Comparison of ENCODE assay signal across 8 cellular contexts in the genomic region with DNA sequence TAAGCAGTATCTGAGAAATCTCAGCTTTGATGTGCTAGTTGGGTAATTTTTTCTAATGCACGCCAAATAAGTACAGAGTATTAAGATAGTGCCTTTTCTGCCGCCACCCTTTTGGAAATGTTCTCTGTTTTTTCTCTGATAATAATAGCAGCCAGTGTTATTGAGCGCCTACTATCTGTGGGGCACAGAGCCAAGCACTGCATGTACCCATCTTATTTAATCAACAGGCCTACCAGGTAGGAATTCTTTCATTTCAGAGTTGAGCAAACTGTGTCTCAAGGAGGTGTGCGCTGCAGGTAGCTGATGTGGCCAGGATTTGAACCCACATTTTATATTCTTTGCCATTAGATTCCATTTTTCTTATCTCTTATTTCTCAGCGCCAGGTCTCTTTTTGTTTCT. TPM values are rescaled to one million over a fixed set of nuclear protein-coding genes. Genes with fewer than 3 reads are reported as not detected.
DNase-seq lines count a peak whose midpoint lies in the region; ATAC-seq and TF ChIP-seq lines count a peak whose summit lies in the region.

No MANE protein-coding gene starts in this region.

- H3K4me3 ChIP-seq in BE2C (ENCODE audit: low read depth, low read length), result peak overlapping the region; percentile 95
- H3K4me3 ChIP-seq in Loucy (ENCODE audit: low read length, poor library complexity, severe bottlenecking), result peak overlapping the region; percentile 76
- peak overlapping the region; percentile 96 for H3K4me3 ChIP-seq in mucosa of stomach (ENCODE audit: low read length)

- peaks cover 68% of the 10 kb centered on the region for H3K79me2 ChIP-seq in Loucy (ENCODE audit: insufficient read depth, low read length)

- TF ChIP-seq CTCF in BE2C (IDR thresholded peaks at IDR 0.05; ENCODE audit: low read depth, low read length) (no peak), Loucy (conservative IDR thresholded peaks at IDR 0.05; ENCODE audit: low read length) (no peak)

- intact Hi-C loops in left colon (cut with DNase I, micrococcal nuclease), result no loop called here

- H3K4me1 ChIP-seq in BE2C (peaks cover 19% of the 10 kb centered on the region), Loucy (ENCODE audit: insufficient read depth, low read length, poor library complexity, severe bottlenecking) (peaks cover 4% of the 10 kb centered on the region), mucosa of stomach (ENCODE audit: control insufficient read depth, insufficient read depth, low read length) (peaks cover 47% of the 10 kb centered on the region)

- peak overlapping the region; percentile 80 for H3K9ac ChIP-seq in Loucy (ENCODE audit: low read depth, low read length, poor library complexity, severe bottlenecking)
- peak overlapping the region; percentile 91 for H3K9ac ChIP-seq in mucosa of stomach (ENCODE audit: low read length)

- H3K36me3 ChIP-seq in BE2C (peaks cover 55% of the 10 kb centered on the region), Loucy (ENCODE audit: insufficient read depth, low read length) (peaks cover 86% of the 10 kb centered on the region), mucosa of stomach (ENCODE audit: control insufficient read depth, insufficient read depth, low read length) (peaks cover 28% of the 10 kb centered on the region)

- H3F3A ChIP-seq in Loucy (ENCODE audit: low read depth), result peaks cover 5% of the 10 kb centered on the region; the same call in 1 of the 2 replicates

- DNase-seq in BE2C (no peak), cerebellar cortex (ENCODE audit: low spot score) (peak; percentile 35), left colon (no peak), HT-29 (ENCODE audit: low spot score) (no peak), midbrain (lab: John Stamatoyannopoulos, UW) (no peak), SW 1271 (lab: John Stamatoyannopoulos, UW) (no peak)

- no peak for ATAC-seq in left colon

- H3K9me3 ChIP-seq in BE2C (no peaks in the 10 kb centered on the region), Loucy (ENCODE audit: insufficient read depth, low read depth, low read length) (no peaks in the 10 kb centered on the region), mucosa of stomach (ENCODE audit: control insufficient read depth, low read length) (no peaks in the 10 kb centered on the region)

- H3K27me3 ChIP-seq in BE2C (no peaks in the 10 kb centered on the region), Loucy (ENCODE audit: insufficient read depth, low read length, poor library complexity, severe bottlenecking) (no peaks in the 10 kb centered on the region), mucosa of stomach (ENCODE audit: control insufficient read depth, insufficient read depth, low read length) (no peaks in the 10 kb centered on the region)

- peak overlapping the region; percentile 74 for H3K4me2 ChIP-seq in Loucy (ENCODE audit: low read depth, low read length, poor library complexity, severe bottlenecking)

- H2AFZ ChIP-seq in Loucy (ENCODE audit: low read length), result no peak overlapping the region

- H3K9me2 ChIP-seq in Loucy (replicated peaks; ENCODE audit: low read depth, low read length), result no peaks in the 10 kb centered on the region

- peaks cover 66% of the 10 kb centered on the region for H4K20me1 ChIP-seq in Loucy (ENCODE audit: insufficient read depth, low read length, poor library complexity, severe bottlenecking)

RNA-seq across cellular contexts. Expression of a gene that starts 1.4 kb away (rescaled TPM):
- polyA plus RNA-seq in BE2C (2012; ENCODE audit: insufficient read depth, insufficient read length, low read depth), result 358 TPM
- total RNA-seq in left colon, result 100 to 1,000 TPM; 235 to 239 TPM
- total RNA-seq in HT-29 (2014; rRNA removed; shearing (Covaris generic)), result 195 and 216 TPM in 2 replicates

RNA-seq across cellular contexts. Expression of a gene that starts 21.5 kb away (rescaled TPM):
- polyA plus RNA-seq in BE2C (2012; ENCODE audit: insufficient read depth, insufficient read length, low read depth), result 543 TPM
- total RNA-seq in left colon, result 100 to 1,000 TPM; 142 to 167 TPM
- 799 and 894 TPM in 2 replicates for total RNA-seq in HT-29 (2014; rRNA removed; shearing (Covaris generic))

RNA-seq across cellular contexts. Expression of a gene that starts 28.4 kb away (rescaled TPM):
- polyA plus RNA-seq in BE2C (2012; ENCODE audit: insufficient read depth, insufficient read length, low read depth), result 51.0 TPM
- total RNA-seq in left colon, result 1 to 10 TPM; 6.2 to 6.7 TPM
- 9.7 and 11.4 TPM in 2 replicates for total RNA-seq in HT-29 (2014; rRNA removed; shearing (Covaris generic))

RNA-seq across cellular contexts. Expression of a gene that starts 32.9 kb away (rescaled TPM):
- 42.2 TPM for polyA plus RNA-seq in BE2C (2012; ENCODE audit: insufficient read depth, insufficient read length, low read depth)
- total RNA-seq in left colon, result 10 to 100 TPM; 15.2 to 18.7 TPM
- total RNA-seq in HT-29 (2014; rRNA removed; shearing (Covaris generic)), result 40.9 and 43.2 TPM in 2 replicates

RNA-seq across cellular contexts. Expression of a gene that starts 35.6 kb away (rescaled TPM):
- 129 TPM for polyA plus RNA-seq in BE2C (2012; ENCODE audit: insufficient read depth, insufficient read length, low read depth)
- total RNA-seq in left colon, result 10 to 100 TPM; 22.5 to 23.3 TPM
- total RNA-seq in HT-29 (2014; rRNA removed; shearing (Covaris generic)), result 16.1 and 18.8 TPM in 2 replicates
